Comparison of ENCODE assay signal across 1 cellular context in the genomic region with DNA sequence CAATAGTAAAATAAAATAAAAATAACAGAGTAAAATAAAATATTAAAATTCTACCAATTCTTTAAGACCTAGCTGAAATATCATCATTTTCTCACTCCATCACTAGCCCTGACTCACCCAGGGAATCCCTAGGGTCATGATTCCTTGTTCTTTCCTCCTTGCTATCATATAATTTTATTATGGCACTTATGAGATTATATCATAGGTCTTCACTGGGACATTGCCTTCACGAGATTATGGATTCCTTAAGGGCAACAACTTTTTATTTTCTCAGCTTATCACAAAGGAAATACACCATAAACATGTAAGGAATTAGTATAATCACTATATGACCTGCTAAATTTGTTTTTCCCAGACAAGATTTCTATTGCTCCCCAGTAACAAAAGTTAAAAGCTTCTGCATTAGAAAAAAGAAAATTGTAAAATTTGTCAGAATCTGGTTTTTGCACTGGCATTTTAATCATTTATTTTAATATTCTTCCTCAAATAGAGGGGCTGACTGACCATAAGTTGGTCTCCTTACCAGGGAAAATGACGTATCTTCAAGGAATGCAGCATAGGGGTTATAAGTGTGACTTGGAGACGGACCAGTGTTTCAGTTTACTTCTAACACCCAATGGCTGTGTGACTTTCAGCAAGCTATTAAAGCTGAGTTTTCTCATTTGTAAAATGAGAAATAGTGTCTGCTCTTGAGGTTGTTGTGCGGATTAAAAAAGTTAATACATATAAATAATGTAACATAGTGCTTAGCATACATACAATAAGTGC.
TF ChIP-seq lines count a peak whose summit lies in the region.

No MANE protein-coding gene starts in this region.

TF ChIP-seq in IMR-90, 13 proteins besides CTCF, POLR2A, EP300 and RAD21:
- TF ChIP-seq CHD1 (IDR thresholded peaks at IDR 0.05; ENCODE audit: low read depth, low read length) (no peak), MAFK (IDR thresholded peaks at IDR 0.05; ENCODE audit: low read depth, low read length) (no peak), RCOR1 (IDR thresholded peaks at IDR 0.05; ENCODE audit: insufficient replicate concordance, low read length) (no peak), FOS (IDR thresholded peaks at IDR 0.05; ENCODE audit: low read depth, low read length) (no peak)
- TF ChIP-seq, protein P1, sequence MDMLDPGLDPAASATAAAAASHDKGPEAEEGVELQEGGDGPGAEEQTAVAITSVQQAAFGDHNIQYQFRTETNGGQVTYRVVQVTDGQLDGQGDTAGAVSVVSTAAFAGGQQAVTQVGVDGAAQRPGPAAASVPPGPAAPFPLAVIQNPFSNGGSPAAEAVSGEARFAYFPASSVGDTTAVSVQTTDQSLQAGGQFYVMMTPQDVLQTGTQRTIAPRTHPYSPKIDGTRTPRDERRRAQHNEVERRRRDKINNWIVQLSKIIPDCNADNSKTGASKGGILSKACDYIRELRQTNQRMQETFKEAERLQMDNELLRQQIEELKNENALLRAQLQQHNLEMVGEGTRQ (IDR thresholded peaks at IDR 0.05; ENCODE audit: low read depth, low read length) = no peak
TF ChIP-seq in IMR-90: peak in this region for 0.
